In genomic region chr18:34122724-34123334, GRCh38 we compare ENCODE assay signal across 8 cellular contexts.
DNase-seq lines count a peak whose midpoint lies in the region; ATAC-seq and TF ChIP-seq lines count a peak whose summit lies in the region.

No MANE protein-coding gene starts in this region.

- no peaks in the 10 kb centered on the region for H3K27me3 Mint-ChIP-seq in progenitor cell of endocrine pancreas

- no peaks in the 10 kb centered on the region for H3K36me3 Mint-ChIP-seq in progenitor cell of endocrine pancreas (ENCODE audit: insufficient read depth)

- TF ChIP-seq POLR2A in GM18505 (IDR thresholded peaks at IDR 0.05; ENCODE audit: borderline replicate concordance, extremely low read depth, insufficient read depth, insufficient read length) = no peak

- H3K4me3 ChIP-seq in fibroblast of mammary gland (ENCODE audit: control insufficient read depth, low read depth, low read length) = no peak overlapping the region

- DNase-seq in Ammon's horn (ENCODE audit: low spot score) (peak; percentile 53), NCI-H1105 treated with DMSO at 0.1 percent for 48 hours (lab: John Stamatoyannopoulos, UW) (peak; percentile 75), SK-N-DZ (ENCODE audit: low spot score) (peak; percentile 52), fibroblast of mammary gland (ENCODE audit: low read depth) (peak; percentile 67), progenitor cell of endocrine pancreas (ENCODE audit: low spot score, unreplicated experiment) (no peak), hepatic stellate cell (ENCODE audit: low spot score) (no peak)

- no peak overlapping the region for H3K27ac Mint-ChIP-seq in progenitor cell of endocrine pancreas

- peaks cover 16% of the 10 kb centered on the region for H3K4me1 Mint-ChIP-seq in progenitor cell of endocrine pancreas (ENCODE audit: low read depth)

- TF ChIP-seq CTCF in fibroblast of mammary gland (conservative IDR thresholded peaks at IDR 0.05; ENCODE audit: control insufficient read depth, insufficient read depth, low read depth, low read length) = peak; percentile 99
- peak; percentile 97 for TF ChIP-seq CTCF in progenitor cell of endocrine pancreas (IDR thresholded peaks at IDR 0.05; ENCODE audit: unreplicated experiment)

- peak; percentile 98 for ATAC-seq in GM18505 (IDR thresholded peaks at IDR 0.05; ENCODE audit: unreplicated experiment)
- peak; percentile 93 for ATAC-seq in HG02763 (IDR thresholded peaks at IDR 0.05; ENCODE audit: unreplicated experiment)

- H3K4me3 Mint-ChIP-seq in progenitor cell of endocrine pancreas (ENCODE audit: low read depth) = no peak overlapping the region

- H3K9me3 Mint-ChIP-seq in progenitor cell of endocrine pancreas (ENCODE audit: low read depth) = no peaks in the 10 kb centered on the region

Comparison
In these comparisons a context has a peak if more than half of its experiments do, and no peak if none do; other contexts are left out.
1. DNase-seq: peak in Ammon's horn (single experiment), NCI-H1105 treated with DMSO at 0.1 percent for 48 hours (single experiment), SK-N-DZ (single experiment) and fibroblast of mammary gland (single experiment); none in progenitor cell of endocrine pancreas (single experiment) and hepatic stellate cell (single experiment).